Comparison of ENCODE assay signal across 26 cellular contexts in the genomic region with DNA sequence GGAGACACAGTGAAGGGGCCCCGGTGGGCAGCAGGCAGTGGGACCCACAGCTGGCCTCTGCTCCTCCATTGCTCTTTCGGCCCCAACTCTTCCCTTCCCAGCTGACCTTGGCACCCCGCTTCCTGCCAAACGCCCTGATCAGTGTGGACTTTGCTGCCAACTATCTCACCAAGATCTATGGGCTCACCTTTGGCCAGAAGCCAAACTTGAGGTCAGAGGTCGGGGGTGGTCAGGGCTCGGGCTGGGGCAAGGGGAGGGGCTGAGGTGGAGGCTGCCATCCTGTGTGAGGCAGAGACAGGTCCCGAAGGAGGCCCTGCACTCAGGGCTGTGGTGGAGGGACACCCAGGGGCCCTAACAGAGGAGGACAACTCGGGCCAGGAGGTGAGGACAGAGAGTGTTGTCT. TPM values are rescaled to one million over a fixed set of nuclear protein-coding genes. Genes with fewer than 3 reads are reported as not detected.
DNase-seq lines count a peak whose midpoint lies in the region; ATAC-seq, FAIRE-seq and TF ChIP-seq lines count a peak whose summit lies in the region.
"Had no signal": no experiment of that assay in that cellular context is flagged by ENCODE, and none has a peak within 500 bp of the region (broad histone marks: within the 10 kb centered on the region; RNA-seq: fewer than 3 reads in every experiment).

No MANE protein-coding gene starts in this region.

- H3K27ac Mint-ChIP-seq in activated CD4-positive, alpha-beta T cell treated with anti-CD3 and anti-CD28 coated beads, Interleukin-2, amount 10 ng/mL, durations not matched to agents 24 days and 14 days = no peak overlapping the region
- H3K27ac Mint-ChIP-seq in osteocyte (ENCODE audit: unreplicated experiment) = no peak overlapping the region
- H3K27ac Mint-ChIP-seq: activated CD8-positive, alpha-beta T cell treated with anti-CD3 and anti-CD28 coated beads, Interleukin-2, amount 10 ng/mL, durations not matched to agents 7 days and 5 days; H9 had no signal

- no peaks in the 10 kb centered on the region for H3K9me1 ChIP-seq in K562 (ENCODE audit: control insufficient read depth, insufficient read depth, low read length)

- DNase-seq in Peyer's patch (peak in 2 of 3 donors; percentile 68 to 80), K562 (ENCODE audit: extremely low read depth in 1 of 4, low spot score in 3 of 4) (no peak), left lobe of liver (ENCODE audit: low spot score) (no peak), sigmoid colon (peak; percentile 69), osteocyte (ENCODE audit: extremely low spot score, unreplicated experiment) (no peak), NCI-H2081 treated with DMSO at 0.1 percent for 48 hours (lab: John Stamatoyannopoulos, UW) (no peak)
- no peak for DNase-seq in activated CD4-positive, alpha-beta T cell treated with anti-CD3 and anti-CD28 coated beads, Interleukin-2, amount 10 ng/mL, durations not matched to agents 24 days and 14 days
- DNase-seq: activated CD8-positive, alpha-beta T cell treated with anti-CD3 and anti-CD28 coated beads, Interleukin-2, amount 10 ng/mL, durations not matched to agents 7 days and 5 days; activated T-cell treated with anti-CD3 and anti-CD28 coated beads for 4 hours; Calu3; mesenchymal stem cell; MG63; NCI-H1105 treated with DMSO at 0.1 percent for 48 hours; NCI-H2029 treated with DMSO at 0.1 percent for 48 hours; NCI-H226; NCI-H69; stimulated activated CD4-positive, alpha-beta T cell treated with anti-CD3 and anti-CD28 coated beads, Interleukin-2, amount 100 ng/mL, for 24 hours; trophoblast cell had no signal

- no peaks in the 10 kb centered on the region for H3K27me3 Mint-ChIP-seq in activated CD4-positive, alpha-beta T cell treated with anti-CD3 and anti-CD28 coated beads, Interleukin-2, amount 10 ng/mL, durations not matched to agents 24 days and 14 days
- H3K27me3 Mint-ChIP-seq in osteocyte (ENCODE audit: unreplicated experiment) = no peaks in the 10 kb centered on the region

- no peak for TF ChIP-seq EP300 in K562 (IDR thresholded peaks at IDR 0.05; ENCODE audit: low read length)
- no peak for TF ChIP-seq EP300 in sigmoid colon (IDR thresholded peaks at IDR 0.05)

- no peak for TF ChIP-seq CTCF in Peyer's patch (IDR thresholded peaks at IDR 0.05)
- no peak for TF ChIP-seq CTCF in K562 (IDR thresholded peaks at IDR 0.05 in 2 of 3, conservative IDR thresholded peaks at IDR 0.05 in 1 of 3; ENCODE audit: insufficient read depth in 2 of 3, low read depth in 1 of 3, low read length in 3 of 3)
- no peak for TF ChIP-seq CTCF in sigmoid colon (IDR thresholded peaks at IDR 0.05)
- no peak for TF ChIP-seq CTCF in osteocyte (IDR thresholded peaks at IDR 0.05)

- ATAC-seq in K562 (no peak), left lobe of liver (peak; percentile 35)
- ATAC-seq: activated CD8-positive, alpha-beta T cell treated with anti-CD3 and anti-CD28 coated beads, Interleukin-2, amount 10 ng/mL, durations not matched to agents 7 days and 5 days had no signal

- no peaks in the 10 kb centered on the region for H3K27me3 ChIP-seq in Peyer's patch
- H3K27me3 ChIP-seq in K562 (ENCODE audit: control insufficient read depth in 2 of 2, insufficient read depth in 2 of 2, low read length in 2 of 2) = peaks cover under 1 to 19% of the 10 kb centered on the region in 2 experiments; a peak in 2 of 5 replicates
- no peaks in the 10 kb centered on the region for H3K27me3 ChIP-seq in sigmoid colon
- H3K27me3 ChIP-seq: MG63 had no signal

- BruUV-seq in K562 (replicated peaks; lab: Mats Ljungman, UMichigan) = no TSS peak

- no peak for TF ChIP-seq RAD21 in K562 (CRISPR knock-in tag; conservative IDR thresholded peaks at IDR 0.05 in 1 of 2, IDR thresholded peaks at IDR 0.05 in 1 of 2)

- intact Hi-C loops in K562 (cut with micrococcal nuclease) (no loop called here), sigmoid colon (cut with DNase I) (no loop called here)
- intact Hi-C loops in activated CD4-positive, alpha-beta T cell treated with anti-CD3 and anti-CD28 coated beads, Interleukin-2, amount 10 ng/mL, durations not matched to agents 24 days and 14 days (cut with micrococcal nuclease) = no loop called here

- TF ChIP-seq POLR2A in Peyer's patch (IDR thresholded peaks at IDR 0.05) (no peak), K562 (conservative IDR thresholded peaks at IDR 0.05) (no peak), sigmoid colon (IDR thresholded peaks at IDR 0.05) (no peak)

- WGBS in K562 (ENCODE audit: insufficient coverage, low coverage, missing lambda C conversion rate) = 9% methylated on average over 6 of the region's 8 CpGs
- WGBS in sigmoid colon, 2 donors = 61 to 75% methylated on average over 8 of the region's 8 CpGs

- H3K36me3 ChIP-seq in Peyer's patch (no peaks in the 10 kb centered on the region), K562 (ENCODE audit: control insufficient read depth, insufficient read depth, low read length) (no peaks in the 10 kb centered on the region), sigmoid colon (peaks cover 14 to 46% (median 29%) of the 10 kb centered on the region in 4 donors)
- H3K36me3 ChIP-seq: MG63 had no signal

- H3K9ac ChIP-seq in K562 (ENCODE audit: insufficient read depth in 1 of 2, low read depth in 2 of 2, low read length in 2 of 2) = 0 out of 4 replicates have a peak overlapping the region, but pooled peaks of 1 of the 2 experiments have one; percentile 32

- H3K79me2 ChIP-seq in K562 (ENCODE audit: control insufficient read depth, insufficient read depth, low read length) = no peaks in the 10 kb centered on the region

- peak overlapping the region in 1 of 4 donors; percentile 49 for H3K27ac ChIP-seq in Peyer's patch
- no peak overlapping the region for H3K27ac ChIP-seq in K562 (ENCODE audit: extremely low read depth, low read depth, low read length)
- H3K27ac ChIP-seq in sigmoid colon = no peak overlapping the region

- POLR2A ChIA-PET in K562 (lab: Yijun Ruan, JAX) = interaction anchor here (1.2 kb wide), 1 partner anchor 12 kb away, joined by 4 read pairs; no protein-coding TSS in a partner anchor

- no peak overlapping the region for H3K4me2 ChIP-seq in K562 (ENCODE audit: insufficient read depth, low read length)
- H3K4me2 ChIP-seq: smooth muscle cell had no signal

- H3K9me3 ChIP-seq in Peyer's patch = no peaks in the 10 kb centered on the region
- no peaks in the 10 kb centered on the region for H3K9me3 ChIP-seq in K562 (replicated peaks; ENCODE audit: control insufficient read depth, insufficient read depth, low read depth, low read length)
- no peaks in the 10 kb centered on the region for H3K9me3 ChIP-seq in sigmoid colon
- H3K9me3 ChIP-seq: MG63 had no signal

- in situ Hi-C loops in K562 (cut with MboI) = loop anchor here (5.0 kb wide), 1 partner anchor 47 kb away; no protein-coding TSS in a partner anchor

- no peaks in the 10 kb centered on the region for H3K36me3 Mint-ChIP-seq in activated CD4-positive, alpha-beta T cell treated with anti-CD3 and anti-CD28 coated beads, Interleukin-2, amount 10 ng/mL, durations not matched to agents 24 days and 14 days (ENCODE audit: low read depth)
- no peaks in the 10 kb centered on the region for H3K36me3 Mint-ChIP-seq in osteocyte (ENCODE audit: unreplicated experiment)
- H3K36me3 Mint-ChIP-seq: brain had no signal

- H3K4me3 Mint-ChIP-seq in activated CD4-positive, alpha-beta T cell treated with anti-CD3 and anti-CD28 coated beads, Interleukin-2, amount 10 ng/mL, durations not matched to agents 24 days and 14 days = no peak overlapping the region
- no peak overlapping the region for H3K4me3 Mint-ChIP-seq in osteocyte (ENCODE audit: unreplicated experiment)
- H3K4me3 Mint-ChIP-seq: activated CD8-positive, alpha-beta T cell treated with anti-CD3 and anti-CD28 coated beads, Interleukin-2, amount 10 ng/mL, durations not matched to agents 7 days and 5 days; H9 had no signal

- CTCF ChIA-PET in K562 (lab: Yijun Ruan, JAX; ENCODE audit: low intra/inter-chr PET ratio) = no interaction called here

- H3K4me3 ChIP-seq in Peyer's patch (no peak overlapping the region), K562 (no peak overlapping the region), sigmoid colon (no peak overlapping the region)
- H3K4me3 ChIP-seq: MG63, smooth muscle cell had no signal

- no peaks in the 10 kb centered on the region for H3K4me1 ChIP-seq in Peyer's patch
- peaks cover 0 to 28% of the 10 kb centered on the region in 2 experiments; a peak in 2 of 5 replicates for H3K4me1 ChIP-seq in K562 (replicated peaks in 1 of 2; ENCODE audit: control insufficient read depth in 2 of 2, insufficient read depth in 2 of 2, low read length in 2 of 2)
- H3K4me1 ChIP-seq in sigmoid colon = no peaks in the 10 kb centered on the region

- no peaks in the 10 kb centered on the region for H3K4me1 Mint-ChIP-seq in activated CD4-positive, alpha-beta T cell treated with anti-CD3 and anti-CD28 coated beads, Interleukin-2, amount 10 ng/mL, durations not matched to agents 24 days and 14 days
- no peaks in the 10 kb centered on the region for H3K4me1 Mint-ChIP-seq in osteocyte (ENCODE audit: unreplicated experiment)

- no peak for FAIRE-seq in K562 (lab: Jason Lieb, UNC)
- FAIRE-seq: RCC 7860, TTC549 had no signal

- H4K20me1 ChIP-seq in K562 (replicated peaks; ENCODE audit: control insufficient read depth, insufficient read depth, low read length) = no peaks in the 10 kb centered on the region

- no peaks in the 10 kb centered on the region for H3K9me3 Mint-ChIP-seq in activated CD4-positive, alpha-beta T cell treated with anti-CD3 and anti-CD28 coated beads, Interleukin-2, amount 10 ng/mL, durations not matched to agents 24 days and 14 days
- H3K9me3 Mint-ChIP-seq in osteocyte (ENCODE audit: unreplicated experiment) = no peaks in the 10 kb centered on the region
- H3K9me3 Mint-ChIP-seq: H9 had no signal

- no peak overlapping the region for H2AFZ ChIP-seq in K562 (ENCODE audit: low read depth, low read length)

RNA-seq across cellular contexts. Expression of a gene that starts 13.7 kb away (rescaled TPM):
- 10 to 100 TPM in 3 of 4 donors, 1 to 10 TPM in 1; 7.0 to 32.2 (median 17.0) TPM for total RNA-seq in Peyer's patch
- not detected in 2 replicates for total RNA-seq in K562 (2011; cell fraction: chromatin; rRNA removed; ENCODE audit: low replicate concordance)
- not detected in 2 replicates for total RNA-seq in K562 (2011; cell fraction: nucleolus; rRNA removed)
- not detected in 2 replicates for total RNA-seq in K562 (2011; cell fraction: nucleoplasm; rRNA removed)
- not detected in 2 replicates for total RNA-seq in K562 (2014; rRNA removed)
- not detected in 2 replicates for total RNA-seq in K562 (2014; rRNA removed; fragmentation: Illumina TruSeq; extraction: Trizol)
- not detected in 2 replicates for total RNA-seq in K562 (2015; rRNA removed; fragmentation: Illumina TruSeq; extraction: Trizol)
- 0.09 TPM in 1 of 2 replicates, not detected in the other for total RNA-seq in K562 (2021)
- polyA plus RNA-seq in K562 (2011; rRNA removed) = not detected in 2 replicates
- not detected in 2 replicates for polyA plus RNA-seq in K562 (2011; cell fraction: cytosol; rRNA removed)
- not detected in 2 replicates for polyA plus RNA-seq in K562 (2011; cell fraction: nucleus; rRNA removed)
- not detected in 2 replicates for polyA plus RNA-seq in K562 (2012)
- not detected in 2 replicates for polyA plus RNA-seq in K562 (2014; fragmentation: Illumina TruSeq; extraction: Trizol)
- polyA plus RNA-seq in K562 (2014; fragmentation: Nextera tagmentation; extraction: Ambion mirVana) = not detected
- not detected in 2 replicates for polyA plus RNA-seq in K562 (2014; rRNA removed)
- not detected in 2 replicates for polyA minus RNA-seq in K562 (2011; rRNA and poly(A)+ RNA removed)
- polyA minus RNA-seq in K562 (2011; cell fraction: cytosol; rRNA and poly(A)+ RNA removed) = not detected in 2 replicates
- polyA minus RNA-seq in K562 (2011; cell fraction: nucleus; rRNA and poly(A)+ RNA removed) = not detected in 2 replicates
- total RNA-seq in left lobe of liver = 3.0 TPM
- 100 to 1,000 TPM in 1 of 4 donors, 10 to 100 TPM in 3; 67.6 to 200 (median 88.6) TPM for total RNA-seq in sigmoid colon
- polyA plus RNA-seq in sigmoid colon = 10 to 100 TPM in 2 of 3 donors, 1 to 10 TPM in 1; 1.6 to 16.2 (median 13.8) TPM
- not detected in 2 replicates for total RNA-seq in activated CD4-positive, alpha-beta T cell treated with anti-CD3 and anti-CD28 coated beads, Interleukin-2, amount 10 ng/mL, durations not matched to agents 24 days and 14 days
- total RNA-seq in osteocyte = 6.5 and 6.6 TPM in 2 replicates
- total RNA-seq: activated CD8-positive, alpha-beta T cell treated with anti-CD3 and anti-CD28 coated beads, Interleukin-2, amount 10 ng/mL, durations not matched to agents 7 days and 5 days; Calu3; kidney epithelial cell; SK-MEL-5; T-helper 1 cell treated with Interleukin-12 subunit alpha and Interleukin-12 subunit beta and Interleukin-4 antibody, amounts not matched to agents 30 ng/mL and 1 ng/mL, for 36 hours had no signal

Comparison
In these comparisons a context has a peak if more than half of its experiments do, and no peak if none do; other contexts are left out.
1. DNase-seq: peak in Peyer's patch (2 of 3) and sigmoid colon (single experiment); none in K562 (0 of 4), left lobe of liver (single experiment), activated CD4-positive, alpha-beta T cell treated with anti-CD3 and anti-CD28 coated beads, Interleukin-2, amount 10 ng/mL, durations not matched to agents 24 days and 14 days (single experiment), osteocyte (single experiment) and NCI-H2081 treated with DMSO at 0.1 percent for 48 hours (single experiment).